In the genomic region with DNA sequence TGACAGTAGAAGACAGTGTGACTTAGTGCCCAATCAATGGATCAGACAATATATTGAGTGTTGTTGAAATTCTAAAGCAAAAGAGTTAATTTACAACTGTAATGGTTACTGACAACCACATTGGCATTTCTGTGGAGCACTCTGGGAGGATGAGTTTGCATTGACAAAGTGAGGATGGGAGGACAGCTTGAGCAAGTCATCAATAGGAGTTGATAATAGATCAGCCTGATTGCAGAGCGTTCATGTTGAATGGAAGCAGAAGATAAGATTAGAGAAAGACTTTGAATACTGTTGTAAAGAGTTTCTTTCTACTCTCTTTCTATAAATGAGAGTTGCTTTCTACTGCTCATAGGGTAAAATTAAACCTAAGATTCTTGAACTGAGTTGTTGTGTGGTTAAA, we compare ENCODE assay signal across 25 cellular contexts.
"Had no signal": no experiment of that assay in that cellular context is flagged by ENCODE, and none has a peak within 500 bp of the region (broad histone marks: within the 10 kb centered on the region; RNA-seq: fewer than 3 reads in every experiment).

No MANE protein-coding gene starts in this region.

- H3K9me3 Mint-ChIP-seq: immature natural killer cell, naive B cell, nephron, type B pancreatic cell had no signal

- H3K27me3 ChIP-seq: dorsolateral prefrontal cortex, esophagus muscularis mucosa, gastroesophageal sphincter, pancreas, suprapubic skin, thyroid gland had no signal

- H3K27ac Mint-ChIP-seq: immature natural killer cell, nephron, progenitor cell of endocrine pancreas, type B pancreatic cell had no signal

- H3K9me3 ChIP-seq: esophagus muscularis mucosa, gastroesophageal sphincter, pancreas, suprapubic skin, thyroid gland had no signal

- FAIRE-seq: kidney, pancreas, small intestine, urothelium cell line had no signal

- DNase-seq: cortex of kidney; dorsolateral prefrontal cortex; effector CD8-positive, alpha-beta T cell; foreskin fibroblast; immature natural killer cell; kidney; left colon; left ventricle myocardium superior; mesenchymal stem cell; naive B cell; occipital lobe; pancreas; right cardiac atrium; small intestine; stimulated activated CD4-positive, alpha-beta T cell treated with anti-CD3 and anti-CD28 coated beads, Interleukin-12 subunit alpha, Interleukin-12 subunit beta, amount 100 ng/mL, for 4 hours; stimulated activated naive CD4-positive, alpha-beta T cell treated with Interleukin-2 at 50 U/mL for 16 hours; thyroid gland had no signal

- H3K27me3 Mint-ChIP-seq: naive B cell, progenitor cell of endocrine pancreas, type B pancreatic cell had no signal

- H3K27ac ChIP-seq: dorsolateral prefrontal cortex, esophagus muscularis mucosa, gastroesophageal sphincter, pancreas, suprapubic skin, thyroid gland had no signal

- H3K36me3 ChIP-seq: esophagus muscularis mucosa, gastroesophageal sphincter, pancreas, suprapubic skin, thyroid gland had no signal

- H3K4me3 ChIP-seq: dorsolateral prefrontal cortex, esophagus muscularis mucosa, gastroesophageal sphincter, lung, pancreas, suprapubic skin, thyroid gland had no signal

- H3K4me3 Mint-ChIP-seq: immature natural killer cell, naive B cell, type B pancreatic cell had no signal

- H3K36me3 Mint-ChIP-seq: immature natural killer cell, naive B cell, type B pancreatic cell had no signal

- ATAC-seq: gastroesophageal sphincter, left colon, left ventricle myocardium superior, pancreas, right cardiac atrium had no signal
